31 cellular contexts compared by ENCODE assay signal in genomic region chr6:89591745-89592144, GRCh38.
"Had no signal": no experiment of that assay in that cellular context is flagged by ENCODE, and none has a peak within 500 bp of the region (broad histone marks: within the 10 kb centered on the region; RNA-seq: fewer than 3 reads in every experiment).

No MANE protein-coding gene starts in this region.

- H3K4me1 ChIP-seq: parathyroid adenoma, psoas muscle, right lobe of liver, suprapubic skin, thyroid gland, tibial nerve, upper lobe of left lung, vagina had no signal

- H3K9me3 Mint-ChIP-seq: nephron; neural progenitor cell; stimulated activated memory B cell treated with anti-CD40 and anti-IgM and Interleukin-4, amounts not matched to agents 10 μg/mL and 1 μg/mL and 100 μg/mL, for 72 hours had no signal

- H3K27me3 ChIP-seq: neural progenitor cell, ovary, right lobe of liver, spleen, suprapubic skin, thyroid gland, tibial nerve, upper lobe of left lung, vagina had no signal

- H3K4me3 ChIP-seq: neural progenitor cell, ovary, psoas muscle, right lobe of liver, skin epidermis, smooth muscle cell, spleen, suprapubic skin, thoracic aorta, thyroid gland, tibial nerve, upper lobe of left lung, vagina had no signal

- H2AFZ ChIP-seq: neural progenitor cell, parathyroid adenoma had no signal

- H3K79me2 ChIP-seq: parathyroid adenoma had no signal

- DNase-seq: naive thymus-derived CD8-positive, alpha-beta T cell; occipital lobe; ovary; posterior cingulate gyrus; psoas muscle; right cardiac atrium; right lobe of liver; spleen; stimulated activated CD4-positive, alpha-beta T cell treated with anti-CD3 and anti-CD28 coated beads, Interleukin-12 subunit alpha, Interleukin-12 subunit beta, amount 100 ng/mL, for 4 hours; stimulated activated CD4-positive, alpha-beta T cell treated with anti-CD3 and anti-CD28 coated beads, Interleukin-1b, Interleukin-23, amount 100 ng/mL, for 48 hours; stimulated activated CD4-positive, alpha-beta T cell treated with anti-CD3 and anti-CD28 coated beads, Interleukin-4, amount 100 ng/mL, for 1 hour; stimulated activated CD4-positive, alpha-beta T cell treated with anti-CD3 and anti-CD28 coated beads, Interleukin-4, amount 100 ng/mL, for 4 hours; stimulated activated CD8-positive, alpha-beta memory T cell treated with anti-CD3 and anti-CD28 coated beads, Interleukin-4, amount 100 ng/mL, for 48 hours; stimulated activated naive CD4-positive, alpha-beta T cell; stimulated activated naive CD8-positive, alpha-beta T cell treated with anti-CD3 and anti-CD28 coated beads, Interleukin-15, amount 100 ng/mL, for 72 hours; stimulated activated naive CD8-positive, alpha-beta T cell treated with anti-CD3 and anti-CD28 coated beads, Interleukin-15, Interleukin-2, amounts not matched to agents 100 U/mL and 50 U/mL, for 24 hours; substantia nigra; thyroid gland; upper lobe of left lung had no signal

- H3K4me1 Mint-ChIP-seq: nephron had no signal

- H3K9ac ChIP-seq: neural progenitor cell, parathyroid adenoma had no signal

- H3K27me3 Mint-ChIP-seq: naive thymus-derived CD8-positive, alpha-beta T cell; progenitor cell of endocrine pancreas; stimulated activated memory B cell treated with anti-CD40 and anti-IgM and Interleukin-4, amounts not matched to agents 10 μg/mL and 1 μg/mL and 100 μg/mL, for 72 hours; stimulated activated naive CD8-positive, alpha-beta T cell treated with anti-CD3 and anti-CD28 coated beads, Interleukin-15, amount 100 ng/mL, for 72 hours had no signal

- H3K4me3 Mint-ChIP-seq: naive thymus-derived CD8-positive, alpha-beta T cell; nephron; neural progenitor cell; stimulated activated memory B cell treated with anti-CD40 and anti-IgM and Interleukin-4, amounts not matched to agents 10 μg/mL and 1 μg/mL and 100 μg/mL, for 72 hours; stimulated activated naive CD8-positive, alpha-beta T cell treated with anti-CD3 and anti-CD28 coated beads, Interleukin-15, amount 100 ng/mL, for 72 hours had no signal

- H3K27ac Mint-ChIP-seq: naive thymus-derived CD8-positive, alpha-beta T cell; nephron; neural progenitor cell; progenitor cell of endocrine pancreas; stimulated activated memory B cell treated with anti-CD40 and anti-IgM and Interleukin-4, amounts not matched to agents 10 μg/mL and 1 μg/mL and 100 μg/mL, for 72 hours had no signal

- ATAC-seq: naive thymus-derived CD8-positive, alpha-beta T cell; psoas muscle; right cardiac atrium; right lobe of liver; stimulated activated memory B cell treated with anti-CD40 and anti-IgM and Interleukin-4, amounts not matched to agents 10 μg/mL and 1 μg/mL and 100 μg/mL, for 72 hours; stimulated activated naive CD8-positive, alpha-beta T cell treated with anti-CD3 and anti-CD28 coated beads, Interleukin-15, amount 100 ng/mL, for 72 hours; stimulated activated naive CD8-positive, alpha-beta T cell treated with anti-CD3 and anti-CD28 coated beads, Interleukin-15, Interleukin-2, amounts not matched to agents 100 U/mL and 50 U/mL, for 24 hours had no signal

- H3K27ac ChIP-seq: neural progenitor cell, ovary, parathyroid adenoma, psoas muscle, right lobe of liver, skin epidermis, spleen, suprapubic skin, thoracic aorta, thyroid gland, tibial nerve, upper lobe of left lung, vagina had no signal

- FAIRE-seq: urothelium cell line had no signal

- H3K36me3 Mint-ChIP-seq: stimulated activated memory B cell treated with anti-CD40 and anti-IgM and Interleukin-4, amounts not matched to agents 10 μg/mL and 1 μg/mL and 100 μg/mL, for 72 hours had no signal

- H3K9me3 ChIP-seq: ovary, psoas muscle, right lobe of liver, spleen, suprapubic skin, thoracic aorta, thyroid gland, tibial nerve, upper lobe of left lung, vagina had no signal

- H3K36me3 ChIP-seq: neural progenitor cell, ovary, right lobe of liver, spleen, suprapubic skin, thoracic aorta, thyroid gland, tibial nerve, upper lobe of left lung, vagina had no signal

- H3K4me2 ChIP-seq: neural progenitor cell, smooth muscle cell had no signal
